In the genomic region with DNA sequence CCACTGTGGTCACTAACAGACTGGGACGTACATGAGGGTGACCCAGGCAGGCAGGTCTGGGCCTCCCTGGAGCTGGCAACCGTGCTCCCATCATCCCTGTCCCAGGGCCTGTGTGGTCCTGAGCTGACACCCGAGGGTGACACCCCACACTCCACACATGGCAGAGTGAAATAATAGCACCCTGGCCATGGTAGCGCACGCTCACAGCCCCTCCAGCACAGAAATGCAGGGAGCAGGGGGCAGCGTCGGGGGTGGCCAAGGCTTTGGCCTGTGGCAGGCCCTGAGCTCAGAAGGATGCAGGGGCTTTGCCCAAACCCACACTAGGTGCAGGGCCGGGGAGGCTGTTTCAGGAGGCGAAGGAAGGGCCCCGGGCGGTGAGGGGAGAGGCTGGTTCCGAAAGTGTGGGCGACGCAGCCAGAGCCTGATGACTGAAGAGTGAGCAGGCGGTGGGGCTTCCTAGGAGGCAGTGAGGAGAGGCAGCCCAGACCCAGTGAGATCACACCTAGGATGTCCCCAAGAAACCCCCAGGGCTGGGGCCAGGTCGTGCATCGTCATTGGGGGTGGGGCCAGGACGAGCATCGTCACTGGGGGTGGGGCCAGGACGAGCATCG, we compare ENCODE assay signal across 2 cellular contexts.
TF ChIP-seq lines count a peak whose summit lies in the region.

No MANE protein-coding gene starts in this region.

TF ChIP-seq in endothelial cell of umbilical vein, 7 proteins besides CTCF, POLR2A, EP300 and RAD21:
- TF ChIP-seq GATA2 (IDR thresholded peaks at IDR 0.05; ENCODE audit: insufficient read depth, insufficient read length, low read depth, low read length) (no peak), FOS (IDR thresholded peaks at IDR 0.05; ENCODE audit: borderline replicate concordance, insufficient read depth, low read length) (no peak), MYC (IDR thresholded peaks at IDR 0.05; ENCODE audit: low read depth, low read length) (no peak), JUN (IDR thresholded peaks at IDR 0.05; ENCODE audit: borderline replicate concordance, insufficient read depth, insufficient read length, low read depth) (no peak), POLR2AphosphoS5 (IDR thresholded peaks at IDR 0.05; ENCODE audit: insufficient read depth, low read depth, low read length) (no peak), EZH2 (IDR thresholded peaks at IDR 0.05; ENCODE audit: borderline replicate concordance, low read depth, low read length, severe bottlenecking) (no peak)
- TF ChIP-seq, protein P1, sequence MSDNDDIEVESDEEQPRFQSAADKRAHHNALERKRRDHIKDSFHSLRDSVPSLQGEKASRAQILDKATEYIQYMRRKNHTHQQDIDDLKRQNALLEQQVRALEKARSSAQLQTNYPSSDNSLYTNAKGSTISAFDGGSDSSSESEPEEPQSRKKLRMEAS (IDR thresholded peaks at IDR 0.05; ENCODE audit: insufficient read depth, insufficient read length), result no peak

TF ChIP-seq in neural cell, 6 proteins besides CTCF, POLR2A, EP300 and RAD21:
- no peak for TF ChIP-seq MXI1 (conservative IDR thresholded peaks at IDR 0.05; ENCODE audit: poor library complexity, severe bottlenecking)
- TF ChIP-seq TAF1 (IDR thresholded peaks at IDR 0.05; ENCODE audit: low read depth), result no peak
- no peak for TF ChIP-seq EZH2 (IDR thresholded peaks at IDR 0.05; ENCODE audit: borderline replicate concordance, insufficient read depth, low read length, poor library complexity, severe bottlenecking)
- TF ChIP-seq POLR2AphosphoS5 (IDR thresholded peaks at IDR 0.05), result no peak
- TF ChIP-seq SMC3 (conservative IDR thresholded peaks at IDR 0.05; ENCODE audit: poor library complexity), result no peak
